8 cellular contexts compared by ENCODE assay signal in the genomic region with DNA sequence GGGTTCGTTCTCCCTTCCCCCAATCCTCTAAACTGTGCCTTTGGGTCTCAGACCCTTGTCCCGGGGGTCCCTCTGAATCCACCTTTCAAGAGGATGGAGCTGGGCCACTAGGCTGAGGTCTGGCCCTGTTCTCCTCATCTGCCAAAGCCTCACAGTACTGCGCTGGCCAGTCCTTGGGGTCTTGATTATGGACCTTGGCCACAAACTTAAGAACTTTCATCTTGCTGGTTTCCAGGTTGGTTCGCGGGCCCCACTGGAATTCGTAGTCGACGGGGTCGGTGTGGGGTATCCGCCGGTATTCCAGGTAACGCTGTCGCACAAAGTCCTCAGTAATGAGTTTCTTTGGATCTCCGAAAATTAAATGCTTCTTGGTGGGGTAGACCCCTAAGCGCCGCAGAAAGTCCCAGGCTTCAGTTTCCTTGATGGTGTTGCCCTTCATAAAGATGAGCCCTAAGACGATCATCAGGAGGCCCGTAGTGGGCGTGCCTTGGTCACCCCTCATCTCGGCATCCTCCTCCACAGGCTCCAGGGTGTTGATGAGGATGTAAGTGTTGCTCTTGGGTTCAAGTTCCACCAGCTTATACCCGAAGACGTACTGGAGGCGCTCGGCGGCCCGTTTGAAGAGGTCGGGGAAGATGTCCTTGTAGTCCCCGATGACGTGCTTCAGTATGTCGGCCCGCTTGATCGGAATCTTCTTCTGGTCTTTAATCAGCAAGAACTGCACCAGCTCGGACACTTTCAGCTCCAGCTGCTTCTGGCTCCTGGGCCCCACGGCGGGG. TPM values are rescaled to one million over a fixed set of nuclear protein-coding genes. Genes with fewer than 3 reads are reported as not detected.
DNase-seq lines count a peak whose midpoint lies in the region; ATAC-seq and TF ChIP-seq lines count a peak whose summit lies in the region.

No MANE protein-coding gene starts in this region.

- H3K9ac ChIP-seq in colonic mucosa (ENCODE audit: low read depth in 2 of 2, low read length in 2 of 2) (peak overlapping the region; percentile 82 to 84), liver (ENCODE audit: low read depth in 1 of 2, low read length in 2 of 2) (peak overlapping the region; percentile 16 to 67)

- intact Hi-C loops in colonic mucosa (cut with DNase I) = no loop called here

- no peak for TF ChIP-seq CTCF in colonic mucosa (IDR thresholded peaks at IDR 0.05)
- TF ChIP-seq CTCF in liver (IDR thresholded peaks at IDR 0.05; ENCODE audit: low read depth, low read length, missing input control) = no peak

- H3K27ac ChIP-seq in colonic mucosa = peak overlapping the region; percentile 88
- peak overlapping the region; percentile 72 to 79 for H3K27ac ChIP-seq in liver (ENCODE audit: low read depth in 1 of 2, low read length in 2 of 2)

- H3K27me3 ChIP-seq in colonic mucosa (no peaks in the 10 kb centered on the region), liver (ENCODE audit: control insufficient read depth in 4 of 4, insufficient read depth in 4 of 4, low read length in 3 of 4) (no peaks in the 10 kb centered on the region)

- ATAC-seq in GM21529 (IDR thresholded peaks at IDR 0.05; ENCODE audit: unreplicated experiment) = peak; percentile 18

- in situ Hi-C loops in KBM-7 (cut with MboI; ENCODE audit: low pct_unique_long_range_greater_than_20kb, low sequenced_read_pairs) = no loop called here

- no peaks in the 10 kb centered on the region for H3K36me3 ChIP-seq in colonic mucosa
- H3K36me3 ChIP-seq in liver (ENCODE audit: control insufficient read depth in 4 of 4, insufficient read depth in 3 of 4, low read depth in 1 of 4, low read length in 3 of 4) = no peaks in the 10 kb centered on the region

- WGBS in liver = 10% methylated on average over 35 of the region's 35 CpGs

- DNase-seq in Daoy (ENCODE audit: low read depth) (peak; percentile 33), KBM-7 (peak; percentile 48), colonic mucosa (peak; percentile 32), NCI-H2029 treated with DMSO at 0.1 percent for 48 hours (lab: John Stamatoyannopoulos, UW) (no peak)
- peak; percentile 27 for DNase-seq in activated CD4-positive, alpha-beta T cell treated with anti-CD3 and anti-CD28 coated beads for 1 hour
- DNase-seq in stimulated activated CD4-positive, alpha-beta T cell treated with anti-CD3 and anti-CD28 coated beads, TNF-alpha, amount 100 ng/mL, for 4 hours (ENCODE audit: low read depth in 3 of 3) = peak in 2 of 3 experiments; percentile 9 to 19

- H3K9me3 ChIP-seq in colonic mucosa (no peaks in the 10 kb centered on the region), liver (ENCODE audit: control insufficient read depth in 4 of 4, low read length in 3 of 4) (no peaks in the 10 kb centered on the region)

- no peak for TF ChIP-seq RAD21 in liver (IDR thresholded peaks at IDR 0.05)

- H3K4me1 ChIP-seq in colonic mucosa = peaks cover 4% of the 10 kb centered on the region
- H3K4me1 ChIP-seq in liver (ENCODE audit: control insufficient read depth in 4 of 4, insufficient read depth in 4 of 4, low read length in 3 of 4) = peaks cover 2 to 25% (median 17%) of the 10 kb centered on the region in 4 donors

- H3K4me3 ChIP-seq in colonic mucosa (peak overlapping the region; percentile 92), liver (ENCODE audit: low read depth in 1 of 3, low read length in 3 of 3) (peak overlapping the region; percentile 80 to 91 (median 86))

TF ChIP-seq in liver, 16 proteins besides CTCF, POLR2A, EP300 and RAD21:
- no peak for TF ChIP-seq HNF4G (IDR thresholded peaks at IDR 0.05)
- TF ChIP-seq, protein P1, sequence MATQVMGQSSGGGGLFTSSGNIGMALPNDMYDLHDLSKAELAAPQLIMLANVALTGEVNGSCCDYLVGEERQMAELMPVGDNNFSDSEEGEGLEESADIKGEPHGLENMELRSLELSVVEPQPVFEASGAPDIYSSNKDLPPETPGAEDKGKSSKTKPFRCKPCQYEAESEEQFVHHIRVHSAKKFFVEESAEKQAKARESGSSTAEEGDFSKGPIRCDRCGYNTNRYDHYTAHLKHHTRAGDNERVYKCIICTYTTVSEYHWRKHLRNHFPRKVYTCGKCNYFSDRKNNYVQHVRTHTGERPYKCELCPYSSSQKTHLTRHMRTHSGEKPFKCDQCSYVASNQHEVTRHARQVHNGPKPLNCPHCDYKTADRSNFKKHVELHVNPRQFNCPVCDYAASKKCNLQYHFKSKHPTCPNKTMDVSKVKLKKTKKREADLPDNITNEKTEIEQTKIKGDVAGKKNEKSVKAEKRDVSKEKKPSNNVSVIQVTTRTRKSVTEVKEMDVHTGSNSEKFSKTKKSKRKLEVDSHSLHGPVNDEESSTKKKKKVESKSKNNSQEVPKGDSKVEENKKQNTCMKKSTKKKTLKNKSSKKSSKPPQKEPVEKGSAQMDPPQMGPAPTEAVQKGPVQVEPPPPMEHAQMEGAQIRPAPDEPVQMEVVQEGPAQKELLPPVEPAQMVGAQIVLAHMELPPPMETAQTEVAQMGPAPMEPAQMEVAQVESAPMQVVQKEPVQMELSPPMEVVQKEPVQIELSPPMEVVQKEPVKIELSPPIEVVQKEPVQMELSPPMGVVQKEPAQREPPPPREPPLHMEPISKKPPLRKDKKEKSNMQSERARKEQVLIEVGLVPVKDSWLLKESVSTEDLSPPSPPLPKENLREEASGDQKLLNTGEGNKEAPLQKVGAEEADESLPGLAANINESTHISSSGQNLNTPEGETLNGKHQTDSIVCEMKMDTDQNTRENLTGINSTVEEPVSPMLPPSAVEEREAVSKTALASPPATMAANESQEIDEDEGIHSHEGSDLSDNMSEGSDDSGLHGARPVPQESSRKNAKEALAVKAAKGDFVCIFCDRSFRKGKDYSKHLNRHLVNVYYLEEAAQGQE (IDR thresholded peaks at IDR 0.05) = no peak
- no peak for TF ChIP-seq HNF4A (conservative IDR thresholded peaks at IDR 0.05)
- no peak for TF ChIP-seq ZBTB33 (IDR thresholded peaks at IDR 0.05)
- TF ChIP-seq SP1 (IDR thresholded peaks at IDR 0.05) = no peak
- TF ChIP-seq JUND (IDR thresholded peaks at IDR 0.05) = no peak
- no peak for TF ChIP-seq FOXA2 (IDR thresholded peaks at IDR 0.05)
- TF ChIP-seq YY1 (IDR thresholded peaks at IDR 0.05) = no peak
- TF ChIP-seq, protein P2, sequence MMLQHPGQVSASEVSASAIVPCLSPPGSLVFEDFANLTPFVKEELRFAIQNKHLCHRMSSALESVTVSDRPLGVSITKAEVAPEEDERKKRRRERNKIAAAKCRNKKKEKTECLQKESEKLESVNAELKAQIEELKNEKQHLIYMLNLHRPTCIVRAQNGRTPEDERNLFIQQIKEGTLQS (IDR thresholded peaks at IDR 0.05) = no peak
- TF ChIP-seq GABPA (IDR thresholded peaks at IDR 0.05 in 1 of 2, conservative IDR thresholded peaks at IDR 0.05 in 1 of 2) = no peak
- TF ChIP-seq, protein P3, sequence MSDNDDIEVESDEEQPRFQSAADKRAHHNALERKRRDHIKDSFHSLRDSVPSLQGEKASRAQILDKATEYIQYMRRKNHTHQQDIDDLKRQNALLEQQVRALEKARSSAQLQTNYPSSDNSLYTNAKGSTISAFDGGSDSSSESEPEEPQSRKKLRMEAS (IDR thresholded peaks at IDR 0.05) = no peak
- TF ChIP-seq EGR1 (IDR thresholded peaks at IDR 0.05; ENCODE audit: low read depth in 2 of 2) = no peak
- no peak for TF ChIP-seq RXRA (IDR thresholded peaks at IDR 0.05)
- no peak for TF ChIP-seq FOXA1 (IDR thresholded peaks at IDR 0.05)

RNA-seq across cellular contexts. Expression of gene NSMCE3, which starts 0.7 kb away (rescaled TPM):
- total RNA-seq in Daoy (2014; rRNA removed; shearing (Covaris generic)) = 10.9 and 13.8 TPM in 2 replicates
- 1 to 10 TPM; 4.2 TPM for total RNA-seq in colonic mucosa
- 1 to 10 TPM; 2.8 to 3.3 TPM for total RNA-seq in liver
- polyA plus RNA-seq in liver = 1 to 10 TPM; 2.3 to 2.7 TPM
